In genomic region chr16:68999114-68999513, GRCh38 we compare ENCODE assay signal across 25 cellular contexts.
DNase-seq lines count a peak whose midpoint lies in the region; ATAC-seq, FAIRE-seq and TF ChIP-seq lines count a peak whose summit lies in the region.
"Had no signal": no experiment of that assay in that cellular context is flagged by ENCODE, and none has a peak within 500 bp of the region (broad histone marks: within the 10 kb centered on the region; RNA-seq: fewer than 3 reads in every experiment).

No MANE protein-coding gene starts in this region.

- TF ChIP-seq RAD21 in K562 (CRISPR knock-in tag; conservative IDR thresholded peaks at IDR 0.05 in 1 of 2, IDR thresholded peaks at IDR 0.05 in 1 of 2) = no peak

- TF ChIP-seq CTCF in Caco-2 (IDR thresholded peaks at IDR 0.05; ENCODE audit: insufficient read depth in 1 of 2, low read depth in 1 of 2, low read length in 1 of 2, severe bottlenecking in 1 of 2, unreplicated experiment in 1 of 2) (no peak), K562 (IDR thresholded peaks at IDR 0.05 in 2 of 3, conservative IDR thresholded peaks at IDR 0.05 in 1 of 3; ENCODE audit: insufficient read depth in 2 of 3, low read depth in 1 of 3, low read length in 3 of 3) (no peak), epithelial cell of esophagus (IDR thresholded peaks at IDR 0.05; ENCODE audit: insufficient read depth, low read depth, low read length, missing control alignments) (no peak)

- H3K9ac ChIP-seq in K562 (ENCODE audit: insufficient read depth in 1 of 2, low read depth in 2 of 2, low read length in 2 of 2) (no peak overlapping the region; a peak in 1 of 4 replicates), trophoblast cell (ENCODE audit: low read length) (no peak overlapping the region)
- H3K9ac ChIP-seq: BLaER1 treated with 17β-estradiol and CSF1 and Interleukin-3, amounts not matched to agents 10 nM and 100 nM; GM23248 had no signal

- no peaks in the 10 kb centered on the region for H3K9me1 ChIP-seq in K562 (ENCODE audit: control insufficient read depth, insufficient read depth, low read length)

- no peaks in the 10 kb centered on the region for H4K20me1 ChIP-seq in K562 (replicated peaks; ENCODE audit: control insufficient read depth, insufficient read depth, low read length)
- H4K20me1 ChIP-seq: BLaER1 treated with 17β-estradiol and CSF1 and Interleukin-3, amounts not matched to agents 10 nM and 100 nM had no signal

- H3K27ac ChIP-seq in K562 (ENCODE audit: extremely low read depth, low read depth, low read length) (no peak overlapping the region), trophoblast cell (ENCODE audit: low read depth, low read length) (peak overlapping the region; percentile 90)
- H3K27ac ChIP-seq: BLaER1 treated with 17β-estradiol and CSF1 and Interleukin-3, amounts not matched to agents 10 nM and 100 nM; GM23248 had no signal

- intact Hi-C loops in Caco-2 (cut with micrococcal nuclease; ENCODE audit: unreplicated experiment) = loop anchor here (5.0 kb wide), 1 partner anchor 33 kb away; no protein-coding TSS in a partner anchor
- intact Hi-C loops in K562 (cut with micrococcal nuclease) = no loop called here

- no peak overlapping the region for H4K12ac ChIP-seq in trophoblast cell (ENCODE audit: low read depth, low read length)

- peak overlapping the region; percentile 96 for H2BK12ac ChIP-seq in trophoblast cell (ENCODE audit: low read length)

- BruUV-seq in Caco-2 (replicated peaks; lab: Mats Ljungman, UMichigan) (no TSS peak), K562 (replicated peaks; lab: Mats Ljungman, UMichigan) (no TSS peak)

- peak overlapping the region; percentile 97 for H2BK120ac ChIP-seq in trophoblast cell (ENCODE audit: insufficient read depth, low read length, poor library complexity)

- DNase-seq in Caco-2 = peak; percentile 41 to 42
- no peak for DNase-seq in K562 (ENCODE audit: extremely low read depth in 1 of 4, low spot score in 3 of 4)
- DNase-seq in epithelial cell of esophagus (ENCODE audit: low read depth) = peak; percentile 41
- peak; percentile 13 to 77 for DNase-seq in trophoblast cell
- no peak for DNase-seq in KG1 (lab: John Stamatoyannopoulos, UW)
- DNase-seq: 8988T; ACHN; AML-193; BE2C; Calu3; CD4-positive, alpha-beta T cell; CD8-positive, alpha-beta memory T cell; DMS153; DND-41; GM23248; H7; HCEC 1CT had no signal

- H3K23ac ChIP-seq in trophoblast cell (ENCODE audit: low read length) = no peak overlapping the region

- FAIRE-seq in K562 (lab: Jason Lieb, UNC) = no peak
- FAIRE-seq: A549, G401.6, GM12892, H1 had no signal

- H3K18ac ChIP-seq in trophoblast cell (ENCODE audit: low read length) = peak overlapping the region; percentile 94

- H3K4me3 Mint-ChIP-seq in Caco-2 (ENCODE audit: unreplicated experiment) = no peak overlapping the region
- H3K4me3 Mint-ChIP-seq: CD14-positive monocyte; CD4-positive, alpha-beta T cell; CD8-positive, alpha-beta memory T cell had no signal

- no peak for TF ChIP-seq POLR2A in K562 (conservative IDR thresholded peaks at IDR 0.05)

- WGBS in K562 (ENCODE audit: insufficient coverage, low coverage, missing lambda C conversion rate) = 69% methylated on average over 1 of the region's 1 CpG
- no CpG with 5 or more reads among the region's 1 CpG for WGBS in trophoblast cell (ENCODE audit: extremely low coverage, insufficient coverage, insufficient read length)

- peak overlapping the region; percentile 79 for H3K14ac ChIP-seq in trophoblast cell (ENCODE audit: low read length)

- no peaks in the 10 kb centered on the region for H3K27me3 Mint-ChIP-seq in Caco-2 (ENCODE audit: insufficient read depth, unreplicated experiment)
- H3K27me3 Mint-ChIP-seq: CD4-positive, alpha-beta T cell; CD8-positive, alpha-beta memory T cell had no signal

- TF ChIP-seq EP300 in K562 (IDR thresholded peaks at IDR 0.05; ENCODE audit: low read length) = no peak

- H3K79me1 ChIP-seq in trophoblast cell (ENCODE audit: low read length) = peaks cover 10% of the 10 kb centered on the region

- peaks cover 31% of the 10 kb centered on the region for H3K4me1 Mint-ChIP-seq in Caco-2 (ENCODE audit: low read depth, unreplicated experiment)
- H3K4me1 Mint-ChIP-seq: CD14-positive monocyte; CD8-positive, alpha-beta memory T cell had no signal

- H3K36me3 Mint-ChIP-seq in Caco-2 (ENCODE audit: insufficient read depth, unreplicated experiment) = peaks cover 6% of the 10 kb centered on the region

- H3K79me2 ChIP-seq in K562 (ENCODE audit: control insufficient read depth, insufficient read depth, low read length) (no peaks in the 10 kb centered on the region), trophoblast cell (ENCODE audit: control insufficient read depth, insufficient read depth, low read length, poor library complexity) (no peaks in the 10 kb centered on the region)

- H3K9me3 ChIP-seq in Caco-2 (peaks cover 24% of the 10 kb centered on the region), K562 (replicated peaks; ENCODE audit: control insufficient read depth, insufficient read depth, low read depth, low read length) (no peaks in the 10 kb centered on the region), trophoblast cell (ENCODE audit: insufficient read depth, low read depth, low read length) (peaks cover 2% of the 10 kb centered on the region)
- H3K9me3 ChIP-seq: BE2C had no signal

- peaks cover 45% of the 10 kb centered on the region for H3K9me3 Mint-ChIP-seq in Caco-2 (ENCODE audit: unreplicated experiment)

- peak overlapping the region; percentile 83 for H3K27ac Mint-ChIP-seq in Caco-2 (ENCODE audit: unreplicated experiment)
- H3K27ac Mint-ChIP-seq: CD14-positive monocyte; CD4-positive, alpha-beta T cell; CD8-positive, alpha-beta memory T cell had no signal

- peak overlapping the region; percentile 88 for H2BK5ac ChIP-seq in trophoblast cell (ENCODE audit: low read depth, low read length, poor library complexity)

- peak overlapping the region; percentile 92 for H4K91ac ChIP-seq in trophoblast cell (ENCODE audit: low read depth, low read length)

- in situ Hi-C loops in K562 (cut with MboI) = no loop called here

- H3K4me2 ChIP-seq in K562 (ENCODE audit: insufficient read depth, low read length) (no peak overlapping the region), trophoblast cell (ENCODE audit: low read length) (no peak overlapping the region)
- H3K4me2 ChIP-seq: A549; BLaER1 treated with 17β-estradiol and CSF1 and Interleukin-3, amounts not matched to agents 10 nM and 100 nM had no signal

- peak overlapping the region; percentile 79 for H2AK5ac ChIP-seq in trophoblast cell (ENCODE audit: low read length)

- POLR2A ChIA-PET in Caco-2 (lab: Charles Lee) (no interaction called here), K562 (lab: Yijun Ruan, JAX) (interaction anchor here (1.6 kb wide), 1 partner anchor 13 kb away, joined by 4 read pairs; no protein-coding TSS in a partner anchor)

- H3K4ac ChIP-seq in trophoblast cell (ENCODE audit: low read depth, low read length) = no peak overlapping the region

- H2AFZ ChIP-seq in K562 (ENCODE audit: low read depth, low read length) (no peak overlapping the region), trophoblast cell (ENCODE audit: insufficient read depth, low read length, poor library complexity) (no peak overlapping the region)
- H2AFZ ChIP-seq: GM23248 had no signal

- H3K4me1 ChIP-seq in Caco-2 = peaks cover 61% of the 10 kb centered on the region
- H3K4me1 ChIP-seq in K562 (replicated peaks in 1 of 2; ENCODE audit: control insufficient read depth in 2 of 2, insufficient read depth in 2 of 2, low read length in 2 of 2) = no peaks in the 10 kb centered on the region; a peak in 1 of 5 replicates
- H3K4me1 ChIP-seq in trophoblast cell (ENCODE audit: control insufficient read depth in 1 of 2, insufficient read depth in 2 of 2, low read length in 2 of 2) = peaks cover 5 to 19% of the 10 kb centered on the region in 2 experiments
- H3K4me1 ChIP-seq: BE2C; BLaER1 treated with 17β-estradiol and CSF1 and Interleukin-3, amounts not matched to agents 10 nM and 100 nM had no signal

- ATAC-seq in K562 (no peak), GM19397 (IDR thresholded peaks at IDR 0.05; ENCODE audit: unreplicated experiment) (no peak), HG03520 (IDR thresholded peaks at IDR 0.05; ENCODE audit: unreplicated experiment) (no peak)
- ATAC-seq: A549 had no signal

- H3K4me3 ChIP-seq in Caco-2 (ENCODE audit: low read depth, low read length) (no peak overlapping the region), K562 (no peak overlapping the region), epithelial cell of esophagus (ENCODE audit: low read length) (no peak overlapping the region), trophoblast cell (ENCODE audit: low read depth, low read length) (no peak overlapping the region)
- H3K4me3 ChIP-seq: A549; BLaER1 treated with 17β-estradiol and CSF1 and Interleukin-3, amounts not matched to agents 10 nM and 100 nM; GM23248 had no signal

- H4K8ac ChIP-seq in trophoblast cell (ENCODE audit: low read depth, low read length) = peak overlapping the region; percentile 82

- CTCF ChIA-PET in Caco-2 (lab: Charles Lee) (no interaction called here), K562 (lab: Yijun Ruan, JAX; ENCODE audit: low intra/inter-chr PET ratio) (no interaction called here)

- no peaks in the 10 kb centered on the region for H3K27me3 ChIP-seq in Caco-2 (replicated peaks; ENCODE audit: control insufficient read depth, insufficient read depth, low read length)
- no peaks in the 10 kb centered on the region for H3K27me3 ChIP-seq in K562 (ENCODE audit: control insufficient read depth in 2 of 2, insufficient read depth in 2 of 2, low read length in 2 of 2)
- no peaks in the 10 kb centered on the region for H3K27me3 ChIP-seq in trophoblast cell (ENCODE audit: insufficient read depth, low read length)
- H3K27me3 ChIP-seq: BE2C; BLaER1 treated with 17β-estradiol and CSF1 and Interleukin-3, amounts not matched to agents 10 nM and 100 nM had no signal

- H3K36me3 ChIP-seq in Caco-2 (ENCODE audit: control insufficient read depth, insufficient read depth, low read length) (no peaks in the 10 kb centered on the region), K562 (ENCODE audit: control insufficient read depth, insufficient read depth, low read length) (no peaks in the 10 kb centered on the region), trophoblast cell (ENCODE audit: control insufficient read depth in 1 of 2, insufficient read depth in 2 of 2, low read length in 2 of 2) (peaks cover 0 to 2% of the 10 kb centered on the region in 2 experiments)
- H3K36me3 ChIP-seq: BE2C had no signal

TF ChIP-seq in K562, 482 proteins besides CTCF, POLR2A, EP300 and RAD21 (continues in another document):
- TF ChIP-seq MEIS2 (IDR thresholded peaks at IDR 0.05; ENCODE audit: partially characterized antibody) (peak; percentile 69), ZNF449 (CRISPR knock-in tag; IDR thresholded peaks at IDR 0.05) (no peak)

Comparison
In these comparisons a context has a peak if more than half of its experiments do, and no peak if none do; other contexts are left out.
1. DNase-seq: peak in Caco-2 (2 of 2), epithelial cell of esophagus (single experiment) and trophoblast cell (2 of 2); none in K562 (0 of 4) and KG1 (single experiment).